ENCODE assay signal across 17 cellular contexts in genomic region chr2:225488743-225489142, GRCh38.
DNase-seq lines count a peak whose midpoint lies in the region; ATAC-seq lines count a peak whose summit lies in the region.
"Had no signal": no experiment of that assay in that cellular context is flagged by ENCODE, and none has a peak within 500 bp of the region (broad histone marks: within the 10 kb centered on the region; RNA-seq: fewer than 3 reads in every experiment).

No MANE protein-coding gene starts in this region.

- DNase-seq in memory B cell (ENCODE audit: low spot score in 2 of 2), result no peak
- DNase-seq in UCSD-AML1 (lab: John Stamatoyannopoulos, UW; ENCODE audit: unreplicated experiment), result no peak
- DNase-seq in activated naive CD4-positive, alpha-beta T cell treated with anti-CD3 and anti-CD28 coated beads, Interleukin-2, amount 10 ng/mL, durations not matched to agents 7 days and 5 days, result no peak
- no peak for DNase-seq in G401 (ENCODE audit: low spot score)
- DNase-seq: AML-193, Caco-2, DMS53, KG1, NCI-H1092, NCI-H1694 treated with DMSO at 0.1 percent for 48 hours, NCI-H446, NCI-H774, SHP77 had no signal

- in situ Hi-C loops in G401 (cut with HindIII; ENCODE audit: low sequenced_read_pairs), result no loop called here

- H3K4me1 Mint-ChIP-seq in memory B cell, result no peaks in the 10 kb centered on the region
- H3K4me1 Mint-ChIP-seq in activated naive CD4-positive, alpha-beta T cell treated with anti-CD3 and anti-CD28 coated beads, Interleukin-2, amount 10 ng/mL, durations not matched to agents 7 days and 5 days, result no peaks in the 10 kb centered on the region

- H3K36me3 Mint-ChIP-seq in memory B cell, result peaks cover 2% of the 10 kb centered on the region
- no peaks in the 10 kb centered on the region for H3K36me3 Mint-ChIP-seq in activated naive CD4-positive, alpha-beta T cell treated with anti-CD3 and anti-CD28 coated beads, Interleukin-2, amount 10 ng/mL, durations not matched to agents 7 days and 5 days

- peak overlapping the region; percentile 35 for H3K27ac Mint-ChIP-seq in memory B cell
- no peak overlapping the region for H3K27ac Mint-ChIP-seq in activated naive CD4-positive, alpha-beta T cell treated with anti-CD3 and anti-CD28 coated beads, Interleukin-2, amount 10 ng/mL, durations not matched to agents 7 days and 5 days
- H3K27ac Mint-ChIP-seq: T-helper 1 cell treated with Interleukin-12 subunit alpha and Interleukin-12 subunit beta and Interleukin-4 antibody, amounts not matched to agents 30 μg/mL and 1 μg/mL, for 36 hours had no signal

- no peaks in the 10 kb centered on the region for H3K9me3 Mint-ChIP-seq in memory B cell
- H3K9me3 Mint-ChIP-seq in activated naive CD4-positive, alpha-beta T cell treated with anti-CD3 and anti-CD28 coated beads, Interleukin-2, amount 10 ng/mL, durations not matched to agents 7 days and 5 days, result no peaks in the 10 kb centered on the region
- H3K9me3 Mint-ChIP-seq: T-helper 1 cell treated with Interleukin-12 subunit alpha and Interleukin-12 subunit beta and Interleukin-4 antibody, amounts not matched to agents 30 μg/mL and 1 μg/mL, for 36 hours had no signal

- peak; percentile 76 for ATAC-seq in GM18508 (IDR thresholded peaks at IDR 0.05; ENCODE audit: insufficient read depth, unreplicated experiment)
- ATAC-seq in GM21717 (IDR thresholded peaks at IDR 0.05; ENCODE audit: unreplicated experiment), result peak; percentile 53
- peak; percentile 56 for ATAC-seq in HG03520 (IDR thresholded peaks at IDR 0.05; ENCODE audit: unreplicated experiment)
- ATAC-seq in memory B cell (ENCODE audit: low read depth), result peak; percentile 95

- H3K4me3 Mint-ChIP-seq in memory B cell, result no peak overlapping the region
- no peak overlapping the region for H3K4me3 Mint-ChIP-seq in activated naive CD4-positive, alpha-beta T cell treated with anti-CD3 and anti-CD28 coated beads, Interleukin-2, amount 10 ng/mL, durations not matched to agents 7 days and 5 days
- H3K4me3 Mint-ChIP-seq: T-helper 1 cell treated with Interleukin-12 subunit alpha and Interleukin-12 subunit beta and Interleukin-4 antibody, amounts not matched to agents 30 μg/mL and 1 μg/mL, for 36 hours had no signal

- H3K27me3 Mint-ChIP-seq in memory B cell, result no peaks in the 10 kb centered on the region
- H3K27me3 Mint-ChIP-seq in activated naive CD4-positive, alpha-beta T cell treated with anti-CD3 and anti-CD28 coated beads, Interleukin-2, amount 10 ng/mL, durations not matched to agents 7 days and 5 days, result no peaks in the 10 kb centered on the region

- CTCF ChIA-PET in activated naive CD4-positive, alpha-beta T cell treated with anti-CD3 and anti-CD28 coated beads, Interleukin-2, amount 10 ng/mL, durations not matched to agents 7 days and 5 days (lab: Charles Lee), result no interaction called here
